Comparison of ENCODE assay signal across 10 cellular contexts in genomic region chr9:121294866-121295661, GRCh38. TPM values are rescaled to one million over a fixed set of nuclear protein-coding genes. Genes with fewer than 3 reads are reported as not detected.
DNase-seq lines count a peak whose midpoint lies in the region; ATAC-seq, FAIRE-seq and TF ChIP-seq lines count a peak whose summit lies in the region.
"Had no signal": no experiment of that assay in that cellular context is flagged by ENCODE, and none has a peak within 500 bp of the region (broad histone marks: within the 10 kb centered on the region; RNA-seq: fewer than 3 reads in every experiment).

No MANE protein-coding gene starts in this region.

- no peak overlapping the region for H3K4me3 ChIP-seq in kidney (ENCODE audit: low read length in 2 of 2)
- H3K4me3 ChIP-seq in prostate gland: no peak overlapping the region
- H3K4me3 ChIP-seq in uterus: no peak overlapping the region

- no peaks in the 10 kb centered on the region for H3K36me3 ChIP-seq in kidney (ENCODE audit: control insufficient read depth in 1 of 2, insufficient read depth in 2 of 2, low read length in 2 of 2)
- H3K36me3 ChIP-seq in prostate gland: no peaks in the 10 kb centered on the region
- no peaks in the 10 kb centered on the region for H3K36me3 ChIP-seq in uterus

- TF ChIP-seq POLR2A in prostate gland (IDR thresholded peaks at IDR 0.05) (no peak), uterus (IDR thresholded peaks at IDR 0.05) (peak in 1 of 2 donors; percentile 43)

- intact Hi-C loops in kidney (cut with DNase I): no loop called here
- intact Hi-C loops in prostate gland (cut with DNase I): no loop called here
- intact Hi-C loops in uterus (cut with DNase I; ENCODE audit: low total_unique reads): no loop called here

- H3K9me3 ChIP-seq in kidney (ENCODE audit: control insufficient read depth in 1 of 2, low read length in 2 of 2) (no peaks in the 10 kb centered on the region), prostate gland (no peaks in the 10 kb centered on the region), uterus (no peaks in the 10 kb centered on the region)

- DNase-seq in activated naive CD8-positive, alpha-beta T cell treated with anti-CD3 and anti-CD28 coated beads, Interleukin-2, amount 10 ng/mL, durations not matched to agents 7 days and 5 days: no peak
- no peak for DNase-seq in activated naive CD8-positive, alpha-beta T cell treated with anti-CD3 and anti-CD28 coated beads, Interleukin-2, amount 50 U/mL, for 24 hours
- peak; percentile 56 for DNase-seq in kidney
- DNase-seq in prostate gland (ENCODE audit: low spot score): no peak
- DNase-seq in uterus: peak; percentile 75 to 82
- DNase-seq in NCI-H1048 (lab: John Stamatoyannopoulos, UW): no peak
- no peak for DNase-seq in D341Med (ENCODE audit: low spot score)
- no peak for DNase-seq in NCI-H345 (lab: John Stamatoyannopoulos, UW)
- DNase-seq: 8988T had no signal

- no peak overlapping the region for H3K4me3 Mint-ChIP-seq in activated naive CD8-positive, alpha-beta T cell treated with anti-CD3 and anti-CD28 coated beads, Interleukin-2, amount 10 ng/mL, durations not matched to agents 7 days and 5 days
- no peak overlapping the region for H3K4me3 Mint-ChIP-seq in activated naive CD8-positive, alpha-beta T cell treated with anti-CD3 and anti-CD28 coated beads, Interleukin-2, amount 50 U/mL, for 24 hours

- no peaks in the 10 kb centered on the region for H3K36me3 Mint-ChIP-seq in activated naive CD8-positive, alpha-beta T cell treated with anti-CD3 and anti-CD28 coated beads, Interleukin-2, amount 10 ng/mL, durations not matched to agents 7 days and 5 days
- H3K36me3 Mint-ChIP-seq in activated naive CD8-positive, alpha-beta T cell treated with anti-CD3 and anti-CD28 coated beads, Interleukin-2, amount 50 U/mL, for 24 hours (ENCODE audit: low read depth): no peaks in the 10 kb centered on the region

- ATAC-seq in activated naive CD8-positive, alpha-beta T cell treated with anti-CD3 and anti-CD28 coated beads, Interleukin-2, amount 10 ng/mL, durations not matched to agents 7 days and 5 days (ENCODE audit: low read depth): no peak
- no peak for ATAC-seq in activated naive CD8-positive, alpha-beta T cell treated with anti-CD3 and anti-CD28 coated beads, Interleukin-2, amount 50 U/mL, for 24 hours

- peak overlapping the region; percentile 38 to 55 for H3K27ac ChIP-seq in kidney (ENCODE audit: low read depth in 2 of 2, low read length in 2 of 2)
- peak overlapping the region; percentile 73 to 84 for H3K27ac ChIP-seq in prostate gland
- H3K27ac ChIP-seq in uterus: peak overlapping the region; percentile 95 to 100
- H3K27ac ChIP-seq: VCaP had no signal

- no peak for FAIRE-seq in kidney (lab: Jason Lieb, UNC)

- 71% methylated on average over 13 of the region's 13 CpGs for WGBS in prostate gland

- no peaks in the 10 kb centered on the region for H3K27me3 ChIP-seq in prostate gland (replicated peaks; ENCODE audit: insufficient read depth)
- H3K27me3 ChIP-seq in uterus: no peaks in the 10 kb centered on the region

- H3K9me3 Mint-ChIP-seq in activated naive CD8-positive, alpha-beta T cell treated with anti-CD3 and anti-CD28 coated beads, Interleukin-2, amount 10 ng/mL, durations not matched to agents 7 days and 5 days: no peaks in the 10 kb centered on the region
- no peaks in the 10 kb centered on the region for H3K9me3 Mint-ChIP-seq in activated naive CD8-positive, alpha-beta T cell treated with anti-CD3 and anti-CD28 coated beads, Interleukin-2, amount 50 U/mL, for 24 hours

- TF ChIP-seq CTCF in kidney (IDR thresholded peaks at IDR 0.05; ENCODE audit: borderline replicate concordance, extremely low read depth, insufficient read depth): no peak
- TF ChIP-seq CTCF in prostate gland (IDR thresholded peaks at IDR 0.05): no peak
- TF ChIP-seq CTCF in uterus (IDR thresholded peaks at IDR 0.05): no peak

- H3K9ac ChIP-seq in kidney (ENCODE audit: low read length in 2 of 2): no peak overlapping the region

- peak overlapping the region; percentile 5 for H3K27ac Mint-ChIP-seq in activated naive CD8-positive, alpha-beta T cell treated with anti-CD3 and anti-CD28 coated beads, Interleukin-2, amount 10 ng/mL, durations not matched to agents 7 days and 5 days
- no peak overlapping the region for H3K27ac Mint-ChIP-seq in activated naive CD8-positive, alpha-beta T cell treated with anti-CD3 and anti-CD28 coated beads, Interleukin-2, amount 50 U/mL, for 24 hours

- POLR2A ChIA-PET in activated naive CD8-positive, alpha-beta T cell treated with anti-CD3 and anti-CD28 coated beads, Interleukin-2, amount 10 ng/mL, durations not matched to agents 7 days and 5 days (lab: Charles Lee): no interaction called here

- H3K4me1 Mint-ChIP-seq in activated naive CD8-positive, alpha-beta T cell treated with anti-CD3 and anti-CD28 coated beads, Interleukin-2, amount 10 ng/mL, durations not matched to agents 7 days and 5 days: peaks cover 11% of the 10 kb centered on the region
- peaks cover 10% of the 10 kb centered on the region for H3K4me1 Mint-ChIP-seq in activated naive CD8-positive, alpha-beta T cell treated with anti-CD3 and anti-CD28 coated beads, Interleukin-2, amount 50 U/mL, for 24 hours

- H3K27me3 Mint-ChIP-seq in activated naive CD8-positive, alpha-beta T cell treated with anti-CD3 and anti-CD28 coated beads, Interleukin-2, amount 10 ng/mL, durations not matched to agents 7 days and 5 days: peaks cover 11% of the 10 kb centered on the region
- peaks cover 13% of the 10 kb centered on the region for H3K27me3 Mint-ChIP-seq in activated naive CD8-positive, alpha-beta T cell treated with anti-CD3 and anti-CD28 coated beads, Interleukin-2, amount 50 U/mL, for 24 hours

- H3K4me1 ChIP-seq in kidney (ENCODE audit: control insufficient read depth in 1 of 2, insufficient read depth in 1 of 2, low read depth in 1 of 2, low read length in 2 of 2) (peaks cover 25 to 31% of the 10 kb centered on the region in 2 donors), prostate gland (replicated peaks) (peaks cover 7% of the 10 kb centered on the region), uterus (peaks cover 26 to 38% of the 10 kb centered on the region in 2 donors)

RNA-seq across cellular contexts. Expression of gene GSN, which starts 27.1 kb away (rescaled TPM):
- 1 to 10 TPM; 8.0 to 9.6 TPM for total RNA-seq in activated naive CD8-positive, alpha-beta T cell treated with anti-CD3 and anti-CD28 coated beads, Interleukin-2, amount 10 ng/mL, durations not matched to agents 7 days and 5 days
- total RNA-seq in kidney (511 TPM), prostate gland (100 to 1,000 TPM; 390 to 690 TPM), uterus (1,000 to 10,000 TPM in 2 of 4 donors, 100 to 1,000 TPM in 2; 567 to 1,619 (median 884) TPM)
- 235 TPM for polyA plus RNA-seq in kidney (ENCODE audit: insufficient read depth, low read depth, low replicate concordance)

Comparison
In these comparisons a context has a peak if more than half of its experiments do, and no peak if none do; other contexts are left out.
1. DNase-seq: peak in kidney (single experiment) and uterus (2 of 2); none in activated naive CD8-positive, alpha-beta T cell treated with anti-CD3 and anti-CD28 coated beads, Interleukin-2, amount 10 ng/mL, durations not matched to agents 7 days and 5 days (single experiment), activated naive CD8-positive, alpha-beta T cell treated with anti-CD3 and anti-CD28 coated beads, Interleukin-2, amount 50 U/mL, for 24 hours (single experiment), prostate gland (single experiment), NCI-H1048 (single experiment), D341Med (single experiment) and NCI-H345 (single experiment).
2. H3K27ac ChIP-seq: peak in every context shown above with its lines; median percentile 98 in uterus; 78 in prostate gland; 46 in kidney.
3. RNA of gene GSN, which starts 27.1 kb away (total RNA-seq): 567 to 1,619 TPM in uterus, 390 to 690 TPM in prostate gland and 511 TPM in kidney (single experiment); 8.0 to 9.6 TPM in activated naive CD8-positive, alpha-beta T cell treated with anti-CD3 and anti-CD28 coated beads, Interleukin-2, amount 10 ng/mL, durations not matched to agents 7 days and 5 days; every median in the first group is over 10 times any median in the second.